1 cellular context compared by ENCODE assay signal in the genomic region with DNA sequence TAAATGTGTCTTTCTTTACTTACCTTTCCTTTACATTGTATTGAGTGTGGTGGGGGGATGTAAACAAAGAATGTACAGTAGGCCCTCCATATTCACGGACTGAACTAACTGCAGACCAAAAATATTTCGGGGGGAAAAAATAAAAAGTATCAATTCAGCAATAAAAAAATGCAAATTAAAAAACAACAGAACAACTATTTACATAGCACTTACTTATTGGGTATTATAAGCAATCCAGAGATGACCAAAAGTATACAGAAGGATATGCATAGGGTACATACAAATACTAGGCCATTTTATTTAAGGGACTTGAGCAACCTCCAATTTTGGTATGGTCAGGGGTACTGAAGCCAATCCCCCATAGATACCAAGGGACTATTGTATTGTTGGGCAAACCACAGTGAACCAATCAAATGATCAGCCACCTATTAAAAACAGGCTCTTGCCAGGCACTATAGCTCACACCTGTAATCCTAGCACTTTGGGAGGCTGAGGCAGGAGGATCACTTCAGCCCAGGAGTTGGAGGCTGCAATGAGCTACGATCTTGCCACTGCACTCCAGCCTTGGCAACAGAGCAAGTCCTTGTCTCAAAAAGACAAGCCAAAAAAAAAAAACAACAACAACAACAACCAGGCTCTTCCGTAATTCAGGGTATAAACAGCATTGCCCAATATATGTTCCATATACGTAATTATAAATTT.
TF ChIP-seq lines count a peak whose summit lies in the region.

No MANE protein-coding gene starts in this region.

TF ChIP-seq in GM23338, 12 proteins besides CTCF, POLR2A, EP300 and RAD21:
- TF ChIP-seq EZH2 (IDR thresholded peaks at IDR 0.05; ENCODE audit: low read depth, unreplicated experiment), result no peak
- TF ChIP-seq ZNF331 (CRISPR knock-in tag; IDR thresholded peaks at IDR 0.05; ENCODE audit: low read depth), result no peak
- TF ChIP-seq, protein P1, sequence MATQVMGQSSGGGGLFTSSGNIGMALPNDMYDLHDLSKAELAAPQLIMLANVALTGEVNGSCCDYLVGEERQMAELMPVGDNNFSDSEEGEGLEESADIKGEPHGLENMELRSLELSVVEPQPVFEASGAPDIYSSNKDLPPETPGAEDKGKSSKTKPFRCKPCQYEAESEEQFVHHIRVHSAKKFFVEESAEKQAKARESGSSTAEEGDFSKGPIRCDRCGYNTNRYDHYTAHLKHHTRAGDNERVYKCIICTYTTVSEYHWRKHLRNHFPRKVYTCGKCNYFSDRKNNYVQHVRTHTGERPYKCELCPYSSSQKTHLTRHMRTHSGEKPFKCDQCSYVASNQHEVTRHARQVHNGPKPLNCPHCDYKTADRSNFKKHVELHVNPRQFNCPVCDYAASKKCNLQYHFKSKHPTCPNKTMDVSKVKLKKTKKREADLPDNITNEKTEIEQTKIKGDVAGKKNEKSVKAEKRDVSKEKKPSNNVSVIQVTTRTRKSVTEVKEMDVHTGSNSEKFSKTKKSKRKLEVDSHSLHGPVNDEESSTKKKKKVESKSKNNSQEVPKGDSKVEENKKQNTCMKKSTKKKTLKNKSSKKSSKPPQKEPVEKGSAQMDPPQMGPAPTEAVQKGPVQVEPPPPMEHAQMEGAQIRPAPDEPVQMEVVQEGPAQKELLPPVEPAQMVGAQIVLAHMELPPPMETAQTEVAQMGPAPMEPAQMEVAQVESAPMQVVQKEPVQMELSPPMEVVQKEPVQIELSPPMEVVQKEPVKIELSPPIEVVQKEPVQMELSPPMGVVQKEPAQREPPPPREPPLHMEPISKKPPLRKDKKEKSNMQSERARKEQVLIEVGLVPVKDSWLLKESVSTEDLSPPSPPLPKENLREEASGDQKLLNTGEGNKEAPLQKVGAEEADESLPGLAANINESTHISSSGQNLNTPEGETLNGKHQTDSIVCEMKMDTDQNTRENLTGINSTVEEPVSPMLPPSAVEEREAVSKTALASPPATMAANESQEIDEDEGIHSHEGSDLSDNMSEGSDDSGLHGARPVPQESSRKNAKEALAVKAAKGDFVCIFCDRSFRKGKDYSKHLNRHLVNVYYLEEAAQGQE (IDR thresholded peaks at IDR 0.05; ENCODE audit: unreplicated experiment), result no peak
- TF ChIP-seq NANOG (IDR thresholded peaks at IDR 0.05; ENCODE audit: borderline replicate concordance), result no peak
- no peak for TF ChIP-seq CREB1 (CRISPR knock-in tag; IDR thresholded peaks at IDR 0.05; ENCODE audit: low read depth)
- TF ChIP-seq POLR2AphosphoS5 (IDR thresholded peaks at IDR 0.05; ENCODE audit: low read depth), result no peak
- TF ChIP-seq, protein P2, sequence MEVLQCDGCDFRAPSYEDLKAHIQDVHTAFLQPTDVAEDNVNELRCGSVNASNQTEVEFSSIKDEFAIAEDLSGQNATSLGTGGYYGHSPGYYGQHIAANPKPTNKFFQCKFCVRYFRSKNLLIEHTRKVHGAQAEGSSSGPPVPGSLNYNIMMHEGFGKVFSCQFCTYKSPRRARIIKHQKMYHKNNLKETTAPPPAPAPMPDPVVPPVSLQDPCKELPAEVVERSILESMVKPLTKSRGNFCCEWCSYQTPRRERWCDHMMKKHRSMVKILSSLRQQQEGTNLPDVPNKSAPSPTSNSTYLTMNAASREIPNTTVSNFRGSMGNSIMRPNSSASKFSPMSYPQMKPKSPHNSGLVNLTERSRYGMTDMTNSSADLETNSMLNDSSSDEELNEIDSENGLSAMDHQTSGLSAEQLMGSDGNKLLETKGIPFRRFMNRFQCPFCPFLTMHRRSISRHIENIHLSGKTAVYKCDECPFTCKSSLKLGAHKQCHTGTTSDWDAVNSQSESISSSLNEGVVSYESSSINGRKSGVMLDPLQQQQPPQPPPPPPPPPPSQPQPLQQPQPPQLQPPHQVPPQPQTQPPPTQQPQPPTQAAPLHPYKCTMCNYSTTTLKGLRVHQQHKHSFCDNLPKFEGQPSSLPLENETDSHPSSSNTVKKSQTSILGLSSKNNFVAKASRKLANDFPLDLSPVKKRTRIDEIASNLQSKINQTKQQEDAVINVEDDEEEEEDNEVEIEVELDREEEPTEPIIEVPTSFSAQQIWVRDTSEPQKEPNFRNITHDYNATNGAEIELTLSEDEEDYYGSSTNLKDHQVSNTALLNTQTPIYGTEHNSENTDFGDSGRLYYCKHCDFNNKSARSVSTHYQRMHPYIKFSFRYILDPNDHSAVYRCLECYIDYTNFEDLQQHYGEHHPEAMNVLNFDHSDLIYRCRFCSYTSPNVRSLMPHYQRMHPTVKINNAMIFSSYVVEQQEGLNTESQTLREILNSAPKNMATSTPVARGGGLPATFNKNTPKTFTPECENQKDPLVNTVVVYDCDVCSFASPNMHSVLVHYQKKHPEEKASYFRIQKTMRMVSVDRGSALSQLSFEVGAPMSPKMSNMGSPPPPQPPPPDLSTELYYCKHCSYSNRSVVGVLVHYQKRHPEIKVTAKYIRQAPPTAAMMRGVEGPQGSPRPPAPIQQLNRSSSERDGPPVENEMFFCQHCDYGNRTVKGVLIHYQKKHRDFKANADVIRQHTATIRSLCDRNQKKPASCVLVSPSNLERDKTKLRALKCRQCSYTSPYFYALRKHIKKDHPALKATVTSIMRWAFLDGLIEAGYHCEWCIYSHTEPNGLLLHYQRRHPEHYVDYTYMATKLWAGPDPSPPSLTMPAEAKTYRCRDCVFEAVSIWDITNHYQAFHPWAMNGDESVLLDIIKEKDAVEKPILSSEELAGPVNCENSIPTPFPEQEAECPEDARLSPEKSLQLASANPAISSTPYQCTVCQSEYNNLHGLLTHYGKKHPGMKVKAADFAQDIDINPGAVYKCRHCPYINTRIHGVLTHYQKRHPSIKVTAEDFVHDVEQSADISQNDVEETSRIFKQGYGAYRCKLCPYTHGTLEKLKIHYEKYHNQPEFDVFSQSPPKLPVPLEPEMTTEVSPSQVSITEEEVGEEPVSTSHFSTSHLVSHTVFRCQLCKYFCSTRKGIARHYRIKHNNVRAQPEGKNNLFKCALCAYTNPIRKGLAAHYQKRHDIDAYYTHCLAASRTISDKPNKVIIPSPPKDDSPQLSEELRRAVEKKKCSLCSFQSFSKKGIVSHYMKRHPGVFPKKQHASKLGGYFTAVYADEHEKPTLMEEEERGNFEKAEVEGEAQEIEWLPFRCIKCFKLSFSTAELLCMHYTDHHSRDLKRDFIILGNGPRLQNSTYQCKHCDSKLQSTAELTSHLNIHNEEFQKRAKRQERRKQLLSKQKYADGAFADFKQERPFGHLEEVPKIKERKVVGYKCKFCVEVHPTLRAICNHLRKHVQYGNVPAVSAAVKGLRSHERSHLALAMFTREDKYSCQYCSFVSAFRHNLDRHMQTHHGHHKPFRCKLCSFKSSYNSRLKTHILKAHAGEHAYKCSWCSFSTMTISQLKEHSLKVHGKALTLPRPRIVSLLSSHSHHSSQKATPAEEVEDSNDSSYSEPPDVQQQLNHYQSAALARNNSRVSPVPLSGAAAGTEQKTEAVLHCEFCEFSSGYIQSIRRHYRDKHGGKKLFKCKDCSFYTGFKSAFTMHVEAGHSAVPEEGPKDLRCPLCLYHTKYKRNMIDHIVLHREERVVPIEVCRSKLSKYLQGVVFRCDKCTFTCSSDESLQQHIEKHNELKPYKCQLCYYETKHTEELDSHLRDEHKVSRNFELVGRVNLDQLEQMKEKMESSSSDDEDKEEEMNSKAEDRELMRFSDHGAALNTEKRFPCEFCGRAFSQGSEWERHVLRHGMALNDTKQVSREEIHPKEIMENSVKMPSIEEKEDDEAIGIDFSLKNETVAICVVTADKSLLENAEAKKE (CRISPR knock-in tag; IDR thresholded peaks at IDR 0.05), result no peak
- TF ChIP-seq JUNB (IDR thresholded peaks at IDR 0.05; ENCODE audit: unreplicated experiment), result no peak
